ENCODE assay signal across 18 cellular contexts in genomic region chr7:105992888-105993287, GRCh38.
"Had no signal": no experiment of that assay in that cellular context is flagged by ENCODE, and none has a peak within 500 bp of the region (broad histone marks: within the 10 kb centered on the region; RNA-seq: fewer than 3 reads in every experiment).

No MANE protein-coding gene starts in this region.

- H3K36me3 Mint-ChIP-seq: activated naive CD4-positive, alpha-beta T cell treated with anti-CD3 and anti-CD28 coated beads, Interleukin-2, amount 50 U/mL, for 24 hours had no signal

- DNase-seq: activated CD4-positive, alpha-beta T cell treated with anti-CD3 and anti-CD28 coated beads for 48 hours; activated CD4-positive, CD25-positive, alpha-beta regulatory T cell; activated CD8-positive, alpha-beta T cell treated with anti-CD3 and anti-CD28 coated beads, Interleukin-2, amount 10 ng/mL, durations not matched to agents 7 days and 5 days; activated T-cell treated with anti-CD3 and anti-CD28 coated beads, Interleukin-2, amount 50 U/mL, for 24 hours; cortex of kidney; effector memory CD4-positive, alpha-beta T cell; heart left ventricle; kidney glomerular epithelial cell; left ventricle myocardium inferior; stimulated activated CD4-positive, alpha-beta T cell treated with anti-CD3 and anti-CD28 coated beads, Interleukin-12 subunit alpha, Interleukin-12 subunit beta, amount 100 ng/mL, for 4 hours; stimulated activated CD4-positive, alpha-beta T cell treated with anti-CD3 and anti-CD28 coated beads, Interleukin-1b, Interleukin-23, amount 100 ng/mL, for 48 hours; stimulated activated CD8-positive, alpha-beta memory T cell treated with anti-CD3 and anti-CD28 coated beads, Interleukin-4, amount 100 ng/mL, for 48 hours; stimulated activated naive CD8-positive, alpha-beta T cell treated with anti-CD3 and anti-CD28 coated beads, Interleukin-15, Interleukin-2, amounts not matched to agents 100 U/mL and 50 U/mL, for 24 hours; substantia nigra; T-helper 9 cell had no signal

- H3K4me3 Mint-ChIP-seq: activated CD8-positive, alpha-beta T cell treated with anti-CD3 and anti-CD28 coated beads, Interleukin-2, amount 10 ng/mL, durations not matched to agents 7 days and 5 days; activated naive CD4-positive, alpha-beta T cell treated with anti-CD3 and anti-CD28 coated beads, Interleukin-2, amount 50 U/mL, for 24 hours; activated T-cell treated with anti-CD3 and anti-CD28 coated beads, Interleukin-2, amount 50 U/mL, for 24 hours had no signal

- ATAC-seq: activated CD8-positive, alpha-beta T cell treated with anti-CD3 and anti-CD28 coated beads, Interleukin-2, amount 10 ng/mL, durations not matched to agents 7 days and 5 days; gastroesophageal sphincter; heart left ventricle; stimulated activated naive CD8-positive, alpha-beta T cell treated with anti-CD3 and anti-CD28 coated beads, Interleukin-15, Interleukin-2, amounts not matched to agents 100 U/mL and 50 U/mL, for 24 hours had no signal

- H3K27ac Mint-ChIP-seq: activated CD8-positive, alpha-beta T cell treated with anti-CD3 and anti-CD28 coated beads, Interleukin-2, amount 10 ng/mL, durations not matched to agents 7 days and 5 days; activated naive CD4-positive, alpha-beta T cell treated with anti-CD3 and anti-CD28 coated beads, Interleukin-2, amount 50 U/mL, for 24 hours; activated T-cell treated with anti-CD3 and anti-CD28 coated beads, Interleukin-2, amount 50 U/mL, for 24 hours; activated T-helper 2 cell treated with anti-CD3 and anti-CD28 coated beads, Interferon-gamma antibody, Interleukin-2, Interleukin-4, amounts not matched to agents 10 μg/mL and 5 μg/mL and 100 μg/mL, durations not matched to agents 14 hours and 24 hours and 36 hours had no signal

- H3K9me3 Mint-ChIP-seq: activated naive CD4-positive, alpha-beta T cell treated with anti-CD3 and anti-CD28 coated beads, Interleukin-2, amount 50 U/mL, for 24 hours; activated T-cell treated with anti-CD3 and anti-CD28 coated beads, Interleukin-2, amount 50 U/mL, for 24 hours; activated T-helper 2 cell treated with anti-CD3 and anti-CD28 coated beads, Interferon-gamma antibody, Interleukin-2, Interleukin-4, amounts not matched to agents 10 μg/mL and 5 μg/mL and 100 μg/mL, durations not matched to agents 14 hours and 24 hours and 36 hours had no signal

- H3K27me3 Mint-ChIP-seq: activated naive CD4-positive, alpha-beta T cell treated with anti-CD3 and anti-CD28 coated beads, Interleukin-2, amount 50 U/mL, for 24 hours; activated T-cell treated with anti-CD3 and anti-CD28 coated beads, Interleukin-2, amount 50 U/mL, for 24 hours had no signal
